In the genomic region with DNA sequence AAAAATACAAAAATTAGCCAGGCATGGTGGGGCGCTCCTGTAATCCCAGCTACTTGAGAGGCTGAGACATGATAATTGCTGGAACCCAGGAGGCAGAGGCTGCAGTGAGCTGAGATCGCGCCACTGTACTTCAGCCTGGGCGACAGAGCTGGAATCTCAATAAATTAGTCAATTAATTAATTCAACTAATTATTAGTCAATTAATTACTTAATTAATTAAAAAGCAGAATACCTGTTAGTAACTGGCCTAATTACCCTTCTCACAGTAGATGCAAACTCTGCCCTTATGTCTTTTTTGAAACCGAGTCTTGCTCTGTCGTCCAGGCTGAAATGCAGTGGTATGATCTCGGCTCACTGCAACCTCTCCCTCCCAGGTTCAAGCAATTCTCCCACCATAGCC, we compare ENCODE assay signal across 7 cellular contexts.
"Had no signal": no experiment of that assay in that cellular context is flagged by ENCODE, and none has a peak within 500 bp of the region (broad histone marks: within the 10 kb centered on the region; RNA-seq: fewer than 3 reads in every experiment).

No MANE protein-coding gene starts in this region.

- H3K9ac ChIP-seq: KMS-11 had no signal

- FAIRE-seq: HepG2, HTR-8/SVneo had no signal

- ATAC-seq: HepG2 had no signal

- DNase-seq: IMR-90, KBM-7, KG1 had no signal

- H3K27ac ChIP-seq: HL-60, KMS-11 had no signal

- H3K4me2 ChIP-seq: KMS-11 had no signal
